Comparison of ENCODE assay signal across 25 cellular contexts in genomic region chr22:47517062-47517461, GRCh38.
"Had no signal": no experiment of that assay in that cellular context is flagged by ENCODE, and none has a peak within 500 bp of the region (broad histone marks: within the 10 kb centered on the region; RNA-seq: fewer than 3 reads in every experiment).

No MANE protein-coding gene starts in this region.

- H3K36me3 Mint-ChIP-seq: immature natural killer cell, mesothelial cell of epicardium, naive B cell had no signal

- H3K27me3 ChIP-seq: dorsolateral prefrontal cortex, foreskin keratinocyte, hepatocyte had no signal

- H3K79me2 ChIP-seq: hepatocyte had no signal

- H3K27ac Mint-ChIP-seq: immature natural killer cell, mesothelial cell of epicardium, naive B cell had no signal

- H3K9me3 ChIP-seq: esophagus muscularis mucosa, gastroesophageal sphincter, left lung, lower lobe of right lung, mucosa of descending colon had no signal

- ATAC-seq: foreskin keratinocyte, gastroesophageal sphincter, heart left ventricle, left lung, left ventricle myocardium superior, lower lobe of right lung, mucosa of descending colon had no signal

- FAIRE-seq: colon, endothelial cell of umbilical vein, frontal cortex, kidney had no signal

- H3K9me3 Mint-ChIP-seq: immature natural killer cell, naive B cell had no signal

- H3K4me2 ChIP-seq: hepatocyte had no signal

- H3K4me1 ChIP-seq: esophagus muscularis mucosa, foreskin keratinocyte, gastroesophageal sphincter, heart left ventricle, left lung, lower lobe of right lung had no signal

- H3K4me3 Mint-ChIP-seq: immature natural killer cell, mesothelial cell of epicardium, naive B cell had no signal

- H3K36me3 ChIP-seq: esophagus muscularis mucosa, gastroesophageal sphincter, heart left ventricle, left lung, lower lobe of right lung had no signal

- H2AFZ ChIP-seq: hepatocyte had no signal

- H3K4me3 ChIP-seq: coronary artery, dorsolateral prefrontal cortex, esophagus muscularis mucosa, gastroesophageal sphincter, heart left ventricle, hepatocyte, left lung, lower lobe of right lung, mucosa of descending colon had no signal

- DNase-seq: dermis blood vessel endothelial cell; dorsolateral prefrontal cortex; effector CD4-positive, alpha-beta T cell; effector memory CD4-positive, alpha-beta T cell; foreskin keratinocyte; heart left ventricle; hypothalamus; immature natural killer cell; islet precursor cell; kidney; kidney glomerular epithelial cell; left lung; left ventricle myocardium superior; lower lobe of right lung; mesenchymal stem cell; mucosa of descending colon; naive B cell had no signal

- H3K27ac ChIP-seq: coronary artery, dorsolateral prefrontal cortex, esophagus muscularis mucosa, foreskin keratinocyte, gastroesophageal sphincter, heart left ventricle, hepatocyte, left lung, lower lobe of right lung had no signal

- H3K4me1 Mint-ChIP-seq: immature natural killer cell, mesothelial cell of epicardium, naive B cell had no signal
